ENCODE assay signal across 11 cellular contexts in genomic region chr21:33042812-33043211, GRCh38. TPM values are rescaled to one million over a fixed set of nuclear protein-coding genes. Genes with fewer than 3 reads are reported as not detected.
DNase-seq lines count a peak whose midpoint lies in the region; ATAC-seq and TF ChIP-seq lines count a peak whose summit lies in the region.
"Had no signal": no experiment of that assay in that cellular context is flagged by ENCODE, and none has a peak within 500 bp of the region (broad histone marks: within the 10 kb centered on the region; RNA-seq: fewer than 3 reads in every experiment).

No MANE protein-coding gene starts in this region.

- H3K4me3 ChIP-seq in AG04449 (ENCODE audit: low read depth, low read length), result no peak overlapping the region

- no peak for TF ChIP-seq CTCF in AG04449 (IDR thresholded peaks at IDR 0.05; ENCODE audit: insufficient read depth, low read length, missing control alignments)

- POLR2A ChIA-PET in AG04449 (lab: Yijun Ruan, JAX), result no interaction called here

- CTCF ChIA-PET in AG04449 (lab: Yijun Ruan, JAX), result interaction anchor here (1.4 kb wide), 1 partner anchor 49 kb away, joined by 3 read pairs; no protein-coding TSS in a partner anchor

- no peak for ATAC-seq in GM21737 (IDR thresholded peaks at IDR 0.05; ENCODE audit: unreplicated experiment)
- ATAC-seq in HG02852 (IDR thresholded peaks at IDR 0.05; ENCODE audit: unreplicated experiment), result no peak
- ATAC-seq in GM18511 (IDR thresholded peaks at IDR 0.05; ENCODE audit: unreplicated experiment), result no peak
- ATAC-seq: right cardiac atrium had no signal

- DNase-seq in AG04449 (ENCODE audit: low read depth, low spot score), result peak; percentile 69
- DNase-seq in H4 (ENCODE audit: low spot score), result peak; percentile 52
- peak; percentile 63 for DNase-seq in SW480 (ENCODE audit: low spot score)
- peak; percentile 64 for DNase-seq in hepatic stellate cell (ENCODE audit: low spot score)
- DNase-seq in T-helper 9 cell, result no peak
- DNase-seq: activated CD4-positive, alpha-beta T cell treated with anti-CD3 and anti-CD28 coated beads, Interleukin-2, amount 50 U/mL, for 4 hours; CD4-positive, alpha-beta memory T cell; right cardiac atrium had no signal

RNA-seq across cellular contexts. Expression of gene OLIG2, which starts 17.1 kb away (rescaled TPM):
- total RNA-seq in H4 (2014; rRNA removed; shearing (Covaris generic)), result 1.5 and 1.7 TPM in 2 replicates
- total RNA-seq: CD4-positive, alpha-beta memory T cell; right cardiac atrium had no signal

RNA-seq across cellular contexts. Expression of gene OLIG1, which starts 27.1 kb away (rescaled TPM):
- not detected in 2 replicates for total RNA-seq in H4 (2014; rRNA removed; shearing (Covaris generic))
- total RNA-seq: CD4-positive, alpha-beta memory T cell had no signal
